In genomic region chr15:101310163-101310480, GRCh38 we compare ENCODE assay signal across 21 cellular contexts. TPM values are rescaled to one million over a fixed set of nuclear protein-coding genes. Genes with fewer than 3 reads are reported as not detected.
DNase-seq lines count a peak whose midpoint lies in the region; ATAC-seq and TF ChIP-seq lines count a peak whose summit lies in the region.
"Had no signal": no experiment of that assay in that cellular context is flagged by ENCODE, and none has a peak within 500 bp of the region (broad histone marks: within the 10 kb centered on the region; RNA-seq: fewer than 3 reads in every experiment).

No MANE protein-coding gene starts in this region.

- H2BK120ac ChIP-seq in H9 (ENCODE audit: low read depth, low read length, poor library complexity, severe bottlenecking): no peak overlapping the region

- H3K4me1 ChIP-seq in DND-41 (ENCODE audit: insufficient read depth, low read length): peaks cover 46% of the 10 kb centered on the region
- H3K4me1 ChIP-seq in H9 (ENCODE audit: insufficient read depth, low read length): no peaks in the 10 kb centered on the region
- no peaks in the 10 kb centered on the region for H3K4me1 ChIP-seq in spleen
- H3K4me1 ChIP-seq: Caco-2, SJSA1 had no signal

- no peaks in the 10 kb centered on the region for H3K9me3 ChIP-seq in DND-41 (ENCODE audit: insufficient read depth, low read length, severe bottlenecking)
- no peaks in the 10 kb centered on the region for H3K9me3 ChIP-seq in H9 (ENCODE audit: control insufficient read depth, low read depth, low read length)
- H3K9me3 ChIP-seq in spleen: no peaks in the 10 kb centered on the region
- H3K9me3 ChIP-seq: Caco-2, MG63, SJSA1 had no signal

- H3T11ph ChIP-seq in H9 (ENCODE audit: low read length): no peak overlapping the region

- H4K91ac ChIP-seq in H9 (ENCODE audit: insufficient read length, low read depth, low read length): peak overlapping the region; percentile 24

- H3K27me3 ChIP-seq in DND-41 (ENCODE audit: insufficient read depth, low read length, poor library complexity) (no peaks in the 10 kb centered on the region), H9 (ENCODE audit: insufficient read depth, low read length) (no peaks in the 10 kb centered on the region), spleen (replicated peaks in 1 of 7) (peaks cover 0 to 4% (median 0%) of the 10 kb centered on the region in 7 donors)
- H3K27me3 ChIP-seq: MG63, SJSA1 had no signal

- H2AK5ac ChIP-seq in H9 (ENCODE audit: insufficient read length, low read length): no peak overlapping the region

- H2AFZ ChIP-seq in DND-41 (ENCODE audit: low read depth, low read length): no peak overlapping the region
- no peak overlapping the region for H2AFZ ChIP-seq in H9 (ENCODE audit: low read length)

- TF ChIP-seq POLR2A in spleen (IDR thresholded peaks at IDR 0.05): no peak

- no peaks in the 10 kb centered on the region for H3K23me2 ChIP-seq in H9 (ENCODE audit: insufficient read length, low read depth, low read length, poor library complexity, severe bottlenecking)

- DNase-seq in DND-41: no peak
- DNase-seq in H9: no peak
- DNase-seq in mesenteric fat pad (ENCODE audit: low spot score): peak; percentile 76
- DNase-seq in spleen: peak; percentile 59
- DNase-seq in T-helper 9 cell: no peak
- DNase-seq in stimulated activated naive CD4-positive, alpha-beta T cell treated with Interleukin-2 at 50 U/mL for 16 hours (lab: John Stamatoyannopoulos, UW): no peak
- DNase-seq: C1 segment of cervical spinal cord; Caco-2; CD4-positive, alpha-beta memory T cell; GF-D8; KBM-7; MG63; NCI-H1105 treated with DMSO at 0.1 percent for 48 hours; NCI-H146; NCI-H2029; NCI-H446 treated with DMSO at 0.1 percent for 48 hours; NCI-H526; NCI-H82; RPMI8226 had no signal

- H3K56ac ChIP-seq in H9 (ENCODE audit: insufficient read length, low read depth, low read length): no peak overlapping the region

- intact Hi-C loops in spleen (cut with DNase I; ENCODE audit: low total_unique reads): no loop called here

- no peaks in the 10 kb centered on the region for H3K79me1 ChIP-seq in H9 (ENCODE audit: insufficient read depth, low read depth, low read length, poor library complexity, severe bottlenecking)

- H3K27ac Mint-ChIP-seq in H9: no peak overlapping the region
- H3K27ac Mint-ChIP-seq: CD4-positive, alpha-beta memory T cell had no signal

- H3K4me3 Mint-ChIP-seq in H9: no peak overlapping the region
- H3K4me3 Mint-ChIP-seq: CD4-positive, alpha-beta memory T cell had no signal

- H3K36me3 ChIP-seq in DND-41 (ENCODE audit: insufficient read depth, low read length) (no peaks in the 10 kb centered on the region), spleen (peaks cover 0 to 83% (median 8%) of the 10 kb centered on the region in 6 donors)
- H3K36me3 ChIP-seq: MG63, SJSA1 had no signal

- H2BK20ac ChIP-seq in H9 (ENCODE audit: low read depth, low read length, poor library complexity, severe bottlenecking): no peak overlapping the region

- no peak overlapping the region for H3K4me2 ChIP-seq in DND-41 (ENCODE audit: insufficient read depth, low read length)
- no peak overlapping the region for H3K4me2 ChIP-seq in H9 (ENCODE audit: insufficient read depth, insufficient read length, low read length)

- no peak overlapping the region for H2BK5ac ChIP-seq in H9 (ENCODE audit: insufficient read length, low read length)

- no peak overlapping the region for H3K4ac ChIP-seq in H9 (ENCODE audit: low read depth, low read length)

- H3K27me3 Mint-ChIP-seq in H9 (ENCODE audit: low read depth): no peaks in the 10 kb centered on the region; the same call in 1 of the 2 replicates

- H3K79me2 ChIP-seq in DND-41 (ENCODE audit: insufficient read depth, low read length) (no peaks in the 10 kb centered on the region), H9 (ENCODE audit: insufficient read depth, low read length) (no peaks in the 10 kb centered on the region)

- no peak overlapping the region for H3K9ac ChIP-seq in DND-41 (ENCODE audit: low read depth, low read length)
- no peak overlapping the region for H3K9ac ChIP-seq in H9 (ENCODE audit: extremely low read depth, insufficient read length, low read length)

- H2BK15ac ChIP-seq in H9 (ENCODE audit: low read depth, low read length): no peak overlapping the region

- H3K4me1 Mint-ChIP-seq in H9: peaks cover 0 to 4% of the 10 kb centered on the region in 2 experiments; a peak in 1 of 4 replicates
- H3K4me1 Mint-ChIP-seq: CD4-positive, alpha-beta memory T cell had no signal

- no peak overlapping the region for H3K4me3 ChIP-seq in DND-41 (ENCODE audit: low read depth in 1 of 2, low read length in 2 of 2)
- H3K4me3 ChIP-seq in spleen: no peak overlapping the region
- H3K4me3 ChIP-seq: MG63, SJSA1 had no signal

- H3K27ac ChIP-seq in DND-41 (ENCODE audit: low read length) (peak overlapping the region; percentile 84; the same call in 1 of the 2 replicates), H9 (ENCODE audit: insufficient read length, low read depth, low read length) (no peak overlapping the region), spleen (no peak overlapping the region)
- H3K27ac ChIP-seq: SJSA1 had no signal

- H3K9me3 Mint-ChIP-seq in H9: no peaks in the 10 kb centered on the region; a peak in 1 of 5 replicates
- H3K9me3 Mint-ChIP-seq: CD4-positive, alpha-beta memory T cell had no signal

- H3K14ac ChIP-seq in H9 (ENCODE audit: insufficient read depth, low read length): no peak overlapping the region; the same call in 1 of the 2 replicates

- no peak overlapping the region for H4K5ac ChIP-seq in H9 (ENCODE audit: insufficient read length, low read depth, low read length)

- H3K36me3 Mint-ChIP-seq in H9 (ENCODE audit: insufficient read depth in 1 of 3, low read depth in 3 of 3): no peaks in the 10 kb centered on the region
- H3K36me3 Mint-ChIP-seq: CD4-positive, alpha-beta memory T cell had no signal

- H2BK12ac ChIP-seq in H9 (ENCODE audit: insufficient read length, low read depth, low read length): no peak overlapping the region

- no peak overlapping the region for H3K18ac ChIP-seq in H9 (ENCODE audit: insufficient read length, low read depth, low read length)

- H4K8ac ChIP-seq in H9 (replicated peaks; ENCODE audit: insufficient read length, low read depth, low read length): no peak overlapping the region

- no CpG with 5 or more reads among the region's 7 CpGs for WGBS in H9 (ENCODE audit: extremely low coverage, insufficient read length, low lambda C conversion rate)
- 81 to 95% (median 90%) methylated on average over 7 of the region's 7 CpGs for WGBS in spleen, 5 donors

- H4K20me1 ChIP-seq in DND-41 (ENCODE audit: insufficient read depth, low read length) (no peaks in the 10 kb centered on the region), H9 (ENCODE audit: control insufficient read depth, insufficient read depth, insufficient read length) (no peaks in the 10 kb centered on the region)

- TF ChIP-seq CTCF in DND-41 (IDR thresholded peaks at IDR 0.05; ENCODE audit: borderline replicate concordance, extremely low read depth, low read length, poor library complexity, severe bottlenecking): no peak
- no peak for TF ChIP-seq CTCF in H9 (conservative IDR thresholded peaks at IDR 0.05)
- TF ChIP-seq CTCF in spleen (IDR thresholded peaks at IDR 0.05 in 8 of 11, conservative IDR thresholded peaks at IDR 0.05 in 3 of 11): no peak

- H3K23ac ChIP-seq in H9 (ENCODE audit: insufficient read length, low read depth, low read length): no peak overlapping the region

- ATAC-seq in DND-41 (ENCODE audit: insufficient read depth, low read depth) (no peak), GM18861 (IDR thresholded peaks at IDR 0.05; ENCODE audit: unreplicated experiment) (no peak)

RNA-seq across cellular contexts. Expression of gene SNRPA1, which starts 15.1 kb away (rescaled TPM):
- total RNA-seq in H9 (2021) (145 and 146 TPM in 2 replicates), mesenteric fat pad (40.8 TPM), spleen (10 to 100 TPM; 56.2 to 85.4 (median 68.8) TPM)
- polyA plus RNA-seq in spleen: 10 to 100 TPM; 74.6 to 75.1 (median 74.7) TPM

RNA-seq across cellular contexts. Expression of gene SELENOS, which starts 32.8 kb away (rescaled TPM):
- total RNA-seq in H9 (2021): 57.7 and 65.1 TPM in 2 replicates
- total RNA-seq in mesenteric fat pad: 87.2 TPM
- 100 to 1,000 TPM in 1 of 7 donors, 10 to 100 TPM in 6; 47.3 to 109 (median 63.8) TPM for total RNA-seq in spleen
- polyA plus RNA-seq in spleen: 10 to 100 TPM; 25.7 to 41.1 (median 39.7) TPM

RNA-seq across cellular contexts. Expression of gene CHSY1, which starts 58.3 kb away (rescaled TPM):
- total RNA-seq in H9 (2021): 68.3 and 68.9 TPM in 2 replicates
- total RNA-seq in mesenteric fat pad: 53.5 TPM
- 10 to 100 TPM; 50.2 to 99.5 (median 55.9) TPM for total RNA-seq in spleen
- polyA plus RNA-seq in spleen: 1 to 10 TPM; 6.8 to 9.2 (median 8.3) TPM

Comparison
In these comparisons a context has a peak if more than half of its experiments do, and no peak if none do; other contexts are left out.
1. DNase-seq: peak in mesenteric fat pad (single experiment) and spleen (single experiment); none in DND-41 (single experiment), H9 (single experiment), T-helper 9 cell (single experiment) and stimulated activated naive CD4-positive, alpha-beta T cell treated with Interleukin-2 at 50 U/mL for 16 hours (single experiment).